ENCODE assay signal across 8 cellular contexts in genomic region chr13:114130708-114131580, GRCh38. TPM values are rescaled to one million over a fixed set of nuclear protein-coding genes. Genes with fewer than 3 reads are reported as not detected.
A peak's percentile ranks its signal among the peaks of the same experiment; 100 is the strongest.
DNase-seq lines count a peak whose midpoint lies in the region; ATAC-seq and TF ChIP-seq lines count a peak whose summit lies in the region.

No MANE protein-coding gene starts in this region.

- intact Hi-C loops in left cardiac atrium (cut with DNase I), result no loop called here

- peak overlapping the region; percentile 88 for H3K27ac Mint-ChIP-seq in progenitor cell of endocrine pancreas

- no peaks in the 10 kb centered on the region for H3K9me3 Mint-ChIP-seq in progenitor cell of endocrine pancreas (ENCODE audit: low read depth)

- H3K27me3 Mint-ChIP-seq in progenitor cell of endocrine pancreas, result peaks cover 55% of the 10 kb centered on the region

- ATAC-seq in left cardiac atrium (peak; percentile 38 to 53), HG02763 (IDR thresholded peaks at IDR 0.05; ENCODE audit: unreplicated experiment) (no peak), GM21367 (IDR thresholded peaks at IDR 0.05; ENCODE audit: unreplicated experiment) (no peak)

- DNase-seq in ELF-1 (ENCODE audit: low read depth, low spot score), result peak; percentile 84
- peak; percentile 45 for DNase-seq in HS-5 (ENCODE audit: low read depth)
- peak; percentile 79 for DNase-seq in SK-N-DZ (ENCODE audit: low spot score)
- peak; percentile 71 for DNase-seq in left cardiac atrium
- DNase-seq in progenitor cell of endocrine pancreas (ENCODE audit: low spot score, unreplicated experiment), result no peak

- H3K4me1 Mint-ChIP-seq in progenitor cell of endocrine pancreas (ENCODE audit: low read depth), result peaks cover 21% of the 10 kb centered on the region

- peak overlapping the region; percentile 90 for H3K4me3 Mint-ChIP-seq in progenitor cell of endocrine pancreas (ENCODE audit: low read depth)

- no peaks in the 10 kb centered on the region for H3K36me3 Mint-ChIP-seq in progenitor cell of endocrine pancreas (ENCODE audit: insufficient read depth)

- TF ChIP-seq CTCF in progenitor cell of endocrine pancreas (IDR thresholded peaks at IDR 0.05; ENCODE audit: unreplicated experiment), result no peak

- H3K27ac ChIP-seq in angular gyrus (ENCODE audit: low read depth, low read length), result peak overlapping the region; percentile 74

RNA-seq across cellular contexts. Expression of gene RASA3, which starts 1.5 kb away (rescaled TPM):
- 14.5 and 15.7 TPM in 2 replicates for polyA plus RNA-seq in SK-N-DZ (2014; cell fraction: cytosol; rRNA removed)
- 14.6 and 15.5 TPM in 2 replicates for polyA plus RNA-seq in SK-N-DZ (2014; cell fraction: nucleus; rRNA removed)
- total RNA-seq in left cardiac atrium, result 10 to 100 TPM; 19.9 to 20.1 TPM
- 6.3 and 7.6 TPM in 2 replicates for total RNA-seq in progenitor cell of endocrine pancreas

RNA-seq across cellular contexts. Expression of gene CFAP97D2, which starts 48.1 kb away (rescaled TPM):
- not detected in 2 replicates for polyA plus RNA-seq in SK-N-DZ (2014; cell fraction: cytosol; rRNA removed)
- polyA plus RNA-seq in SK-N-DZ (2014; cell fraction: nucleus; rRNA removed), result not detected in 2 replicates
- total RNA-seq in left cardiac atrium (not detected), progenitor cell of endocrine pancreas (not detected in 2 replicates)

Comparison
In these comparisons a context has a peak if more than half of its experiments do, and no peak if none do; other contexts are left out.
1. ATAC-seq: peak in left cardiac atrium (2 of 2); none in HG02763 (single experiment) and GM21367 (single experiment).